8 cellular contexts compared by ENCODE assay signal in the genomic region with DNA sequence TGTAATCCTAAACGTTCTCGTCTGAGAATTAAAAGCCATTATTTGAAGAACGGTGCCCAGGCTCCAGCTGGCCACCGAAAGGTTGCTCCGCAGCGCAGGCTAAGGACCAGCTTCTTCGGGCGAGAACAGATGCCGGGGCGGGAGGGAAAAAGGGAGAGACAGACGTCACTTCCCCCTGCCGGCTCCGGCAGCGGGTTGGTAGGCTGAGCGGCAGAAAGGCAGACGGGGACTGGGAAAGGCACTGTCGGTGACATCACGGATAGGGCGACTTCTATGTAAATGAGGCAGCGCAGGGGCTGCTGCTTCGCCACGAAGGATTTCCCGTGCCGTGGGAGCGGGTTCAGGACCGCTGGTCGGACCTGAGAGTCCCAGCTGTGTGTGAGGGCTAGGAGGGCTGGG.
DNase-seq lines count a peak whose midpoint lies in the region; ATAC-seq lines count a peak whose summit lies in the region.

No MANE protein-coding gene starts in this region.

- ATAC-seq in GM19324 (IDR thresholded peaks at IDR 0.05; ENCODE audit: low FRiP score, unreplicated experiment) (peak; percentile 72), HG03571 (IDR thresholded peaks at IDR 0.05; ENCODE audit: unreplicated experiment) (peak; percentile 70)

- DNase-seq in A172 (ENCODE audit: low spot score): peak; percentile 83
- DNase-seq in NCI-H82 (lab: John Stamatoyannopoulos, UW): peak; percentile 94
- DNase-seq in activated CD4-positive, alpha-beta T cell treated with anti-CD3 and anti-CD28 coated beads, Interleukin-2, amount 50 U/mL, for 1 hour: peak; percentile 76
- peak; percentile 88 for DNase-seq in cerebellar cortex (ENCODE audit: low spot score)
- DNase-seq in kidney tubule cell (ENCODE audit: low spot score): peak; percentile 79
- peak; percentile 72 for DNase-seq in stimulated activated CD4-positive, alpha-beta T cell treated with anti-CD3 and anti-CD28 coated beads, Interleukin-12 subunit alpha, Interleukin-12 subunit beta, amount 100 ng/mL, for 24 hours (ENCODE audit: low read depth in 2 of 2)

Comparison
In these comparisons a context has a peak if more than half of its experiments do, and no peak if none do; other contexts are left out.
1. Peak in every context shown above with its lines: DNase-seq and ATAC-seq.